ENCODE assay signal across 8 cellular contexts in the genomic region with DNA sequence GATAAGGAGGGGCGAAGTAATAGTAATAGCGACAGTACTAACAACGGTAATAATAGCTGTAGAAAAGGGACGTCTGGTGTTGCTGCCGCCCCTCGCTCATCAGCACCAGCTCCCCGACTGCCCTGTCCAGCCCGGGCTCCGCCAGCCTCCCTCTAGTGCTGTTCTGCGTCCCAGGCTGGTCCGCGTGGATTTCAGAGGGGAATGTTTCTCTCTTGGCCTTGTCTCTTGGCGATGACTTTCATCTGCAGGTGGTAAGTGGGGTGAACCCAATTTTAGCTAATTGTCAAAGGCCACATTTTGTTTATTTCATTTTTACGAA. TPM values are rescaled to one million over a fixed set of nuclear protein-coding genes. Genes with fewer than 3 reads are reported as not detected.
DNase-seq lines count a peak whose midpoint lies in the region; ATAC-seq, FAIRE-seq and TF ChIP-seq lines count a peak whose summit lies in the region.

No MANE protein-coding gene starts in this region.

- H3K36me3 ChIP-seq in endothelial cell of umbilical vein (ENCODE audit: control insufficient read depth in 2 of 2, extremely low read depth in 1 of 2, insufficient read depth in 2 of 2, low read length in 2 of 2) (no peaks in the 10 kb centered on the region), muscle layer of colon (ENCODE audit: insufficient read depth, low read length) (no peaks in the 10 kb centered on the region)

- peak overlapping the region; percentile 85 for H3K4me2 ChIP-seq in endothelial cell of umbilical vein (ENCODE audit: insufficient read depth, low read length)

- no peaks in the 10 kb centered on the region for H3K79me2 ChIP-seq in endothelial cell of umbilical vein (ENCODE audit: control insufficient read depth, insufficient read depth, low read length)

- intact Hi-C loops in endothelial cell of umbilical vein (cut with micrococcal nuclease): loop anchor here (2.0 to 10.0 kb wide), 6 partner anchors 38 to 722 kb away; a partner anchor contains a TSS

- H3K9me1 ChIP-seq in endothelial cell of umbilical vein (replicated peaks; ENCODE audit: control insufficient read depth, extremely low read depth, insufficient read depth, low read length): no peaks in the 10 kb centered on the region

- DNase-seq in M059J (ENCODE audit: low read depth) (peak; percentile 25), endothelial cell of umbilical vein (ENCODE audit: low read depth, low spot score) (no peak), GM10266 (ENCODE audit: extremely low spot score) (no peak), GM12892 (ENCODE audit: insufficient read length) (no peak)
- no peak for DNase-seq in stimulated activated CD4-positive, alpha-beta T cell treated with anti-CD3 and anti-CD28 coated beads, Interleukin-2, amount 100 ng/mL, for 24 hours
- DNase-seq in effector CD8-positive, alpha-beta T cell (lab: John Stamatoyannopoulos, UW): no peak

- peak overlapping the region; percentile 69 for H3K9ac ChIP-seq in endothelial cell of umbilical vein (replicated peaks; ENCODE audit: extremely low read depth, insufficient read depth, low read length)
- peak overlapping the region; percentile 34 for H3K9ac ChIP-seq in muscle layer of colon (ENCODE audit: low read length)

- H3K9me3 ChIP-seq in endothelial cell of umbilical vein (replicated peaks; ENCODE audit: control insufficient read depth, insufficient read depth, low read length) (no peaks in the 10 kb centered on the region), muscle layer of colon (ENCODE audit: low read length) (no peaks in the 10 kb centered on the region)

- peaks cover 25% of the 10 kb centered on the region for H3K4me1 ChIP-seq in endothelial cell of umbilical vein (ENCODE audit: control insufficient read depth, extremely low read depth, insufficient read depth, low read length)
- peaks cover 15% of the 10 kb centered on the region for H3K4me1 ChIP-seq in muscle layer of colon (ENCODE audit: insufficient read depth, low read length)

- POLR2A ChIA-PET in endothelial cell of umbilical vein (lab: Charles Lee): no interaction called here

- TF ChIP-seq CTCF in endothelial cell of umbilical vein (IDR thresholded peaks at IDR 0.05; ENCODE audit: extremely low read depth in 1 of 2, insufficient read depth in 1 of 2, low read depth in 1 of 2, low read length in 2 of 2) (no peak), GM10266 (IDR thresholded peaks at IDR 0.05; ENCODE audit: control insufficient read depth, insufficient read depth, low read depth, missing control alignments) (no peak)

- no peaks in the 10 kb centered on the region for H3K27me3 ChIP-seq in endothelial cell of umbilical vein (ENCODE audit: control insufficient read depth in 2 of 2, insufficient read depth in 2 of 2, low read length in 2 of 2)
- H3K27me3 ChIP-seq in muscle layer of colon (ENCODE audit: control insufficient read depth in 1 of 2, insufficient read depth in 2 of 2, low read length in 2 of 2): peaks cover 5% of the 10 kb centered on the region in 2 donors

- FAIRE-seq in endothelial cell of umbilical vein (lab: Jason Lieb, UNC) (no peak), GM12892 (lab: Jason Lieb, UNC) (no peak)

- dilution Hi-C loops in endothelial cell of umbilical vein (cut with MboI; ENCODE audit: extremely low pct_ligation_motif_present, low sequenced_read_pairs): no loop called here

- TSS peak; percentile 75 for BruUV-seq in endothelial cell of umbilical vein (replicated peaks; lab: Mats Ljungman, UMichigan)

- CTCF ChIA-PET in endothelial cell of umbilical vein (lab: Charles Lee): no interaction called here

- H4K20me1 ChIP-seq in endothelial cell of umbilical vein (replicated peaks; ENCODE audit: control insufficient read depth, extremely low read depth, insufficient read depth, low read length): no peaks in the 10 kb centered on the region

- H3K4me3 ChIP-seq in endothelial cell of umbilical vein (replicated peaks in 1 of 3; ENCODE audit: insufficient read depth in 1 of 3, low read depth in 1 of 3, low read length in 3 of 3): peak overlapping the region; percentile 59 to 89 (median 81)
- peak overlapping the region; percentile 72 to 75 for H3K4me3 ChIP-seq in muscle layer of colon (ENCODE audit: low read depth in 1 of 2, low read length in 2 of 2)

- TF ChIP-seq POLR2A in endothelial cell of umbilical vein (IDR thresholded peaks at IDR 0.05; ENCODE audit: low read depth, low read length) (no peak), GM12892 (IDR thresholded peaks at IDR 0.05; ENCODE audit: low read depth, low read length) (no peak)

- peak overlapping the region; percentile 82 for H2AFZ ChIP-seq in endothelial cell of umbilical vein (ENCODE audit: low read depth, low read length)

- H3K27ac ChIP-seq in endothelial cell of umbilical vein (ENCODE audit: insufficient read depth, low read depth, low read length): peak overlapping the region; percentile 62
- H3K27ac ChIP-seq in muscle layer of colon (ENCODE audit: low read depth, low read length): peak overlapping the region; percentile 57

- peak; percentile 21 for ATAC-seq in GM18511 (IDR thresholded peaks at IDR 0.05; ENCODE audit: unreplicated experiment)

TF ChIP-seq in endothelial cell of umbilical vein, 7 proteins besides CTCF, POLR2A, EP300 and RAD21:
- TF ChIP-seq FOS (IDR thresholded peaks at IDR 0.05; ENCODE audit: borderline replicate concordance, insufficient read depth, low read length): no peak
- TF ChIP-seq POLR2AphosphoS5 (IDR thresholded peaks at IDR 0.05; ENCODE audit: insufficient read depth, low read depth, low read length): no peak
- TF ChIP-seq GATA2 (IDR thresholded peaks at IDR 0.05; ENCODE audit: insufficient read depth, insufficient read length, low read depth, low read length): no peak
- TF ChIP-seq EZH2 (IDR thresholded peaks at IDR 0.05; ENCODE audit: borderline replicate concordance, low read depth, low read length, severe bottlenecking): no peak
- TF ChIP-seq, protein P1, sequence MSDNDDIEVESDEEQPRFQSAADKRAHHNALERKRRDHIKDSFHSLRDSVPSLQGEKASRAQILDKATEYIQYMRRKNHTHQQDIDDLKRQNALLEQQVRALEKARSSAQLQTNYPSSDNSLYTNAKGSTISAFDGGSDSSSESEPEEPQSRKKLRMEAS (IDR thresholded peaks at IDR 0.05; ENCODE audit: insufficient read depth, insufficient read length): no peak
- TF ChIP-seq JUN (IDR thresholded peaks at IDR 0.05; ENCODE audit: borderline replicate concordance, insufficient read depth, insufficient read length, low read depth): no peak
- TF ChIP-seq MYC (IDR thresholded peaks at IDR 0.05; ENCODE audit: low read depth, low read length): no peak

RNA-seq across cellular contexts. Expression of a gene that starts 0.6 kb away (rescaled TPM):
- 0.39 and 0.44 TPM in 2 replicates for total RNA-seq in M059J (2014; rRNA removed; shearing (Covaris generic))
- 35.9 and 42.0 TPM in 2 replicates for total RNA-seq in endothelial cell of umbilical vein
- polyA plus RNA-seq in endothelial cell of umbilical vein: 12.0 and 13.1 TPM in 2 replicates
- polyA plus RNA-seq in endothelial cell of umbilical vein (2011; cell fraction: cytosol; rRNA removed): 11.0 and 12.7 TPM in 2 replicates
- polyA plus RNA-seq in endothelial cell of umbilical vein (2011; cell fraction: nucleus; rRNA removed): 68.8 and 74.4 TPM in 2 replicates
- 1.0 and 2.6 TPM in 2 replicates for polyA plus RNA-seq in endothelial cell of umbilical vein (2012)
- polyA minus RNA-seq in endothelial cell of umbilical vein: 32.4 and 36.1 TPM in 2 replicates
- not detected for polyA minus RNA-seq in endothelial cell of umbilical vein (2011; cell fraction: cytosol; rRNA and poly(A)+ RNA removed)
- polyA minus RNA-seq in endothelial cell of umbilical vein (2011; cell fraction: nucleus; rRNA and poly(A)+ RNA removed): 69.7 and 76.6 TPM in 2 replicates
- 3.6 TPM for polyA plus RNA-seq in GM12892 (2012; ENCODE audit: missing spikeins)

Comparison
In these comparisons a context has a peak if more than half of its experiments do, and no peak if none do; other contexts are left out.
1. RNA of a gene that starts 0.6 kb away (total RNA-seq): 35.9 to 42.0 TPM in endothelial cell of umbilical vein; 0.39 to 0.44 TPM in M059J; every median in the first group is over 10 times any median in the second.